1 cellular context compared by ENCODE assay signal in the genomic region with DNA sequence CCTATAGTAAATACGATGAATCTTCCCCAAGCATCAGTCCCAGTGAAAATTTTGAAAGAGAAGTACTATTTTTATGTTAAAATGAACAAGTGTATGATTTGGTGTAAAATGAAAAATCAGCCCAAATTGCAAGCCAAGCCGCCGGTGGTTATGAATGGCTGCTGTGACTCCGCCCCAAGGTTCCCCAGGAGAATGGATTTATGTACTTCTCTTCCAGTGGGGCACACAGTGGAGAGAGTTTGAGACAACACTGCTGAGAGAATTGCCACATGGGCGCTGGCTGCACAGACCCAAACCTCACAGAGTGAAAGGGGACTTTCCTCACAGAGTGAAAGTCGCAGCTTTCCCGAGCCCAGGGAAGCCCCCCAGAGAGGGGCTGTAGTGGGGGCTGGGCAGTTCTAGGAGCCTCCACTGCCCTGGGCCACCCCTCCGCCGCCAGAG.
TF ChIP-seq lines count a peak whose summit lies in the region.

No MANE protein-coding gene starts in this region.

TF ChIP-seq in WTC11, 78 proteins besides CTCF, POLR2A, EP300 and RAD21 (continued from another document):
- TF ChIP-seq, protein P1, sequence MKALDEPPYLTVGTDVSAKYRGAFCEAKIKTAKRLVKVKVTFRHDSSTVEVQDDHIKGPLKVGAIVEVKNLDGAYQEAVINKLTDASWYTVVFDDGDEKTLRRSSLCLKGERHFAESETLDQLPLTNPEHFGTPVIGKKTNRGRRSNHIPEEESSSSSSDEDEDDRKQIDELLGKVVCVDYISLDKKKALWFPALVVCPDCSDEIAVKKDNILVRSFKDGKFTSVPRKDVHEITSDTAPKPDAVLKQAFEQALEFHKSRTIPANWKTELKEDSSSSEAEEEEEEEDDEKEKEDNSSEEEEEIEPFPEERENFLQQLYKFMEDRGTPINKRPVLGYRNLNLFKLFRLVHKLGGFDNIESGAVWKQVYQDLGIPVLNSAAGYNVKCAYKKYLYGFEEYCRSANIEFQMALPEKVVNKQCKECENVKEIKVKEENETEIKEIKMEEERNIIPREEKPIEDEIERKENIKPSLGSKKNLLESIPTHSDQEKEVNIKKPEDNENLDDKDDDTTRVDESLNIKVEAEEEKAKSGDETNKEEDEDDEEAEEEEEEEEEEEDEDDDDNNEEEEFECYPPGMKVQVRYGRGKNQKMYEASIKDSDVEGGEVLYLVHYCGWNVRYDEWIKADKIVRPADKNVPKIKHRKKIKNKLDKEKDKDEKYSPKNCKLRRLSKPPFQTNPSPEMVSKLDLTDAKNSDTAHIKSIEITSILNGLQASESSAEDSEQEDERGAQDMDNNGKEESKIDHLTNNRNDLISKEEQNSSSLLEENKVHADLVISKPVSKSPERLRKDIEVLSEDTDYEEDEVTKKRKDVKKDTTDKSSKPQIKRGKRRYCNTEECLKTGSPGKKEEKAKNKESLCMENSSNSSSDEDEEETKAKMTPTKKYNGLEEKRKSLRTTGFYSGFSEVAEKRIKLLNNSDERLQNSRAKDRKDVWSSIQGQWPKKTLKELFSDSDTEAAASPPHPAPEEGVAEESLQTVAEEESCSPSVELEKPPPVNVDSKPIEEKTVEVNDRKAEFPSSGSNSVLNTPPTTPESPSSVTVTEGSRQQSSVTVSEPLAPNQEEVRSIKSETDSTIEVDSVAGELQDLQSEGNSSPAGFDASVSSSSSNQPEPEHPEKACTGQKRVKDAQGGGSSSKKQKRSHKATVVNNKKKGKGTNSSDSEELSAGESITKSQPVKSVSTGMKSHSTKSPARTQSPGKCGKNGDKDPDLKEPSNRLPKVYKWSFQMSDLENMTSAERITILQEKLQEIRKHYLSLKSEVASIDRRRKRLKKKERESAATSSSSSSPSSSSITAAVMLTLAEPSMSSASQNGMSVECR (CRISPR knock-in tag; IDR thresholded peaks at IDR 0.05; ENCODE audit: borderline replicate concordance): no peak
- TF ChIP-seq ZNF121 (CRISPR knock-in tag; IDR thresholded peaks at IDR 0.05) (no peak), GRHL2 (CRISPR knock-in tag; IDR thresholded peaks at IDR 0.05; ENCODE audit: insufficient replicate concordance, severe bottlenecking) (no peak), CREM (CRISPR knock-in tag; IDR thresholded peaks at IDR 0.05) (no peak), FOXK1 (CRISPR knock-in tag; IDR thresholded peaks at IDR 0.05) (no peak), TEAD4 (CRISPR knock-in tag; IDR thresholded peaks at IDR 0.05) (no peak), TP53 (CRISPR knock-in tag; IDR thresholded peaks at IDR 0.05) (no peak), NR2C2 (CRISPR knock-in tag; IDR thresholded peaks at IDR 0.05) (no peak), ZNF232 (CRISPR knock-in tag; IDR thresholded peaks at IDR 0.05) (no peak), NFE2L1 (CRISPR knock-in tag; IDR thresholded peaks at IDR 0.05) (no peak), ZNF138 (CRISPR knock-in tag; conservative IDR thresholded peaks at IDR 0.05) (no peak)
- TF ChIP-seq, protein P2, sequence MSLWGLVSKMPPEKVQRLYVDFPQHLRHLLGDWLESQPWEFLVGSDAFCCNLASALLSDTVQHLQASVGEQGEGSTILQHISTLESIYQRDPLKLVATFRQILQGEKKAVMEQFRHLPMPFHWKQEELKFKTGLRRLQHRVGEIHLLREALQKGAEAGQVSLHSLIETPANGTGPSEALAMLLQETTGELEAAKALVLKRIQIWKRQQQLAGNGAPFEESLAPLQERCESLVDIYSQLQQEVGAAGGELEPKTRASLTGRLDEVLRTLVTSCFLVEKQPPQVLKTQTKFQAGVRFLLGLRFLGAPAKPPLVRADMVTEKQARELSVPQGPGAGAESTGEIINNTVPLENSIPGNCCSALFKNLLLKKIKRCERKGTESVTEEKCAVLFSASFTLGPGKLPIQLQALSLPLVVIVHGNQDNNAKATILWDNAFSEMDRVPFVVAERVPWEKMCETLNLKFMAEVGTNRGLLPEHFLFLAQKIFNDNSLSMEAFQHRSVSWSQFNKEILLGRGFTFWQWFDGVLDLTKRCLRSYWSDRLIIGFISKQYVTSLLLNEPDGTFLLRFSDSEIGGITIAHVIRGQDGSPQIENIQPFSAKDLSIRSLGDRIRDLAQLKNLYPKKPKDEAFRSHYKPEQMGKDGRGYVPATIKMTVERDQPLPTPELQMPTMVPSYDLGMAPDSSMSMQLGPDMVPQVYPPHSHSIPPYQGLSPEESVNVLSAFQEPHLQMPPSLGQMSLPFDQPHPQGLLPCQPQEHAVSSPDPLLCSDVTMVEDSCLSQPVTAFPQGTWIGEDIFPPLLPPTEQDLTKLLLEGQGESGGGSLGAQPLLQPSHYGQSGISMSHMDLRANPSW (CRISPR knock-in tag; conservative IDR thresholded peaks at IDR 0.05; ENCODE audit: low read depth): no peak
- TF ChIP-seq, protein P3, sequence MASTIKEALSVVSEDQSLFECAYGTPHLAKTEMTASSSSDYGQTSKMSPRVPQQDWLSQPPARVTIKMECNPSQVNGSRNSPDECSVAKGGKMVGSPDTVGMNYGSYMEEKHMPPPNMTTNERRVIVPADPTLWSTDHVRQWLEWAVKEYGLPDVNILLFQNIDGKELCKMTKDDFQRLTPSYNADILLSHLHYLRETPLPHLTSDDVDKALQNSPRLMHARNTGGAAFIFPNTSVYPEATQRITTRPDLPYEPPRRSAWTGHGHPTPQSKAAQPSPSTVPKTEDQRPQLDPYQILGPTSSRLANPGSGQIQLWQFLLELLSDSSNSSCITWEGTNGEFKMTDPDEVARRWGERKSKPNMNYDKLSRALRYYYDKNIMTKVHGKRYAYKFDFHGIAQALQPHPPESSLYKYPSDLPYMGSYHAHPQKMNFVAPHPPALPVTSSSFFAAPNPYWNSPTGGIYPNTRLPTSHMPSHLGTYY (CRISPR knock-in tag; IDR thresholded peaks at IDR 0.05): no peak
- TF ChIP-seq, protein P4, sequence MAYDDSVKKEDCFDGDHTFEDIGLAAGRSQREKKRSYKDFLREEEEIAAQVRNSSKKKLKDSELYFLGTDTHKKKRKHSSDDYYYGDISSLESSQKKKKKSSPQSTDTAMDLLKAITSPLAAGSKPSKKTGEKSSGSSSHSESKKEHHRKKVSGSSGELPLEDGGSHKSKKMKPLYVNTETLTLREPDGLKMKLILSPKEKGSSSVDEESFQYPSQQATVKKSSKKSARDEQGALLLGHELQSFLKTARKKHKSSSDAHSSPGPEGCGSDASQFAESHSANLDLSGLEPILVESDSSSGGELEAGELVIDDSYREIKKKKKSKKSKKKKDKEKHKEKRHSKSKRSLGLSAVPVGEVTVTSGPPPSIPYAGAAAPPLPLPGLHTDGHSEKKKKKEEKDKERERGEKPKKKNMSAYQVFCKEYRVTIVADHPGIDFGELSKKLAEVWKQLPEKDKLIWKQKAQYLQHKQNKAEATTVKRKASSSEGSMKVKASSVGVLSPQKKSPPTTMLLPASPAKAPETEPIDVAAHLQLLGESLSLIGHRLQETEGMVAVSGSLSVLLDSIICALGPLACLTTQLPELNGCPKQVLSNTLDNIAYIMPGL (CRISPR knock-in tag; IDR thresholded peaks at IDR 0.05): no peak
- TF ChIP-seq, protein P5, sequence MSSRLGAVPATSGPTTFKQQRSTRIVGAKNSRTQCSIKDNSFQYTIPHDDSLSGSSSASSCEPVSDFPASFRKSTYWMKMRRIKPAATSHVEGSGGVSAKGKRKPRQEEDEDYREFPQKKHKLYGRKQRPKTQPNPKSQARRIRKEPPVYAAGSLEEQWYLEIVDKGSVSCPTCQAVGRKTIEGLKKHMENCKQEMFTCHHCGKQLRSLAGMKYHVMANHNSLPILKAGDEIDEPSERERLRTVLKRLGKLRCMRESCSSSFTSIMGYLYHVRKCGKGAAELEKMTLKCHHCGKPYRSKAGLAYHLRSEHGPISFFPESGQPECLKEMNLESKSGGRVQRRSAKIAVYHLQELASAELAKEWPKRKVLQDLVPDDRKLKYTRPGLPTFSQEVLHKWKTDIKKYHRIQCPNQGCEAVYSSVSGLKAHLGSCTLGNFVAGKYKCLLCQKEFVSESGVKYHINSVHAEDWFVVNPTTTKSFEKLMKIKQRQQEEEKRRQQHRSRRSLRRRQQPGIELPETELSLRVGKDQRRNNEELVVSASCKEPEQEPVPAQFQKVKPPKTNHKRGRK (CRISPR knock-in tag; IDR thresholded peaks at IDR 0.05; ENCODE audit: borderline replicate concordance): no peak
TF ChIP-seq in WTC11: peak in this region for 0.
